In the genomic region with DNA sequence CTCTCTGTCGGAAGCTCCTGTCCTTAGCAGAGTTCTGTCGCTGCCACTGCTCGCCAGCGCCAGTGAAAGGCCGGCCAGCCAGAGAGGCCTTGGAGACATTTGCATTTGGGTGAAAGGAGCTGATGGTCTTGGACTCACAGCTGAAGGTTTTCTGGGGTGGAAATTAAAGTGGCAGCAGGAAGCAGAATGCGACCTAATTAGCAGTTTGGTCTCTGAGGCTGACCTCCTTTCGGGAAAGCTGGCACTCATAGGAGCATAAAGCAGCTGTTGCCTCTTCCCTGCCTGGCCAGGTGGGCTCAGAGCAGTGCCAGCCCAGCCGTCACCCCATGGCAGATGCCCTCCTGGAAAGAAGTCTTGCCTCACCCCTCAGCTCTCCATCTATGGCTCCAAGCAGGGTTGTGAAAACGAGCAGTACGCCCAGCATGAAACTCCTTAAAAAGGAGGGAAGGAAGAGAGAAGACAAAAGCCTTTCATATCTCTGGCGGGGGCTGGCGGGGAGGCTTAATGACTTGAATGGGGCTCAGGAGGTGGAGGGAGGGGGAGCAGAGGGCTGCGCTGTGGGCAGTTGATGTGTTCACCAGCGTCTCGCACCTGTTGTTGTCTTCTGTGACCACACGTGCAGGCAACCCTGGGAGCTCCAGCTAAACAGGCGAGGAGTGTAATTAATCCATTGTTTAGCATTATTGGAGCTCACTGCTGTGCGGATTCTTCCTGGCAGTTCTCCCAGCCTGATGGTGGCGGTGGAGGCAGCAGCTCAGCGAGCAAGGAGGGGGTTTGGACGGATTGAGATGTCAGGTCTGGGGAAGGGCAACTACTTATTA, we compare ENCODE assay signal across 2 cellular contexts.
TF ChIP-seq lines count a peak whose summit lies in the region.

No MANE protein-coding gene starts in this region.

TF ChIP-seq in HEK293T, 16 proteins besides CTCF, POLR2A, EP300 and RAD21 (continued from another document):
- TF ChIP-seq, protein P1, sequence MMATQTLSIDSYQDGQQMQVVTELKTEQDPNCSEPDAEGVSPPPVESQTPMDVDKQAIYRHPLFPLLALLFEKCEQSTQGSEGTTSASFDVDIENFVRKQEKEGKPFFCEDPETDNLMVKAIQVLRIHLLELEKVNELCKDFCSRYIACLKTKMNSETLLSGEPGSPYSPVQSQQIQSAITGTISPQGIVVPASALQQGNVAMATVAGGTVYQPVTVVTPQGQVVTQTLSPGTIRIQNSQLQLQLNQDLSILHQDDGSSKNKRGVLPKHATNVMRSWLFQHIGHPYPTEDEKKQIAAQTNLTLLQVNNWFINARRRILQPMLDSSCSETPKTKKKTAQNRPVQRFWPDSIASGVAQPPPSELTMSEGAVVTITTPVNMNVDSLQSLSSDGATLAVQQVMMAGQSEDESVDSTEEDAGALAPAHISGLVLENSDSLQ (IDR thresholded peaks at IDR 0.05) = no peak

TF ChIP-seq in H1, 55 proteins besides CTCF, POLR2A, EP300 and RAD21 (continued from another document):
- TF ChIP-seq, protein P2, sequence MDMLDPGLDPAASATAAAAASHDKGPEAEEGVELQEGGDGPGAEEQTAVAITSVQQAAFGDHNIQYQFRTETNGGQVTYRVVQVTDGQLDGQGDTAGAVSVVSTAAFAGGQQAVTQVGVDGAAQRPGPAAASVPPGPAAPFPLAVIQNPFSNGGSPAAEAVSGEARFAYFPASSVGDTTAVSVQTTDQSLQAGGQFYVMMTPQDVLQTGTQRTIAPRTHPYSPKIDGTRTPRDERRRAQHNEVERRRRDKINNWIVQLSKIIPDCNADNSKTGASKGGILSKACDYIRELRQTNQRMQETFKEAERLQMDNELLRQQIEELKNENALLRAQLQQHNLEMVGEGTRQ (IDR thresholded peaks at IDR 0.05; ENCODE audit: low read length) = no peak
- TF ChIP-seq TCF12 (IDR thresholded peaks at IDR 0.05; ENCODE audit: low read depth, low read length) (0 out of 2 replicates have a peak, but pooled peaks have one; percentile 60), CTBP2 (IDR thresholded peaks at IDR 0.05; ENCODE audit: borderline replicate concordance, insufficient read depth, insufficient read length, low read length) (peak; percentile 77), KDM1A (IDR thresholded peaks at IDR 0.05; ENCODE audit: borderline replicate concordance, low read length) (no peak), SIX5 (IDR thresholded peaks at IDR 0.05; ENCODE audit: low read depth, low read length) (no peak), CEBPB (IDR thresholded peaks at IDR 0.05; ENCODE audit: low read depth, low read length) (no peak), RFX5 (IDR thresholded peaks at IDR 0.05; ENCODE audit: borderline replicate concordance, low read depth, low read length) (no peak), HDAC6 (IDR thresholded peaks at IDR 0.05; ENCODE audit: low read depth, low read length) (no peak), PHF8 (conservative IDR thresholded peaks at IDR 0.05; ENCODE audit: low read depth, low read length) (no peak), POLR2AphosphoS5 (IDR thresholded peaks at IDR 0.05; ENCODE audit: low read depth, low read length) (0 out of 2 replicates have a peak, but pooled peaks have one; percentile 29), TAF7 (optimal IDR thresholded peaks at IDR 0.05; ENCODE audit: borderline replicate concordance, low read depth, low read length) (no peak), SRF (IDR thresholded peaks at IDR 0.05; ENCODE audit: low read depth, low read length) (peak; percentile 4; the same call in 1 of the 2 replicates), SP1 (IDR thresholded peaks at IDR 0.05; ENCODE audit: low read depth, low read length) (no peak), KDM5A (IDR thresholded peaks at IDR 0.05; ENCODE audit: low read length) (no peak), RXRA (IDR thresholded peaks at IDR 0.05; ENCODE audit: insufficient read depth, low read depth, low read length) (no peak), GTF2F1 (IDR thresholded peaks at IDR 0.05; ENCODE audit: borderline replicate concordance, low read depth, low read length) (no peak), CBX5 (IDR thresholded peaks at IDR 0.05; ENCODE audit: low read depth, low read length) (no peak), POU5F1 (IDR thresholded peaks at IDR 0.05; ENCODE audit: low read depth, low read length) (no peak), NANOG (IDR thresholded peaks at IDR 0.05; ENCODE audit: insufficient read depth, low read depth, low read length, poor library complexity, severe bottlenecking) (peak; percentile 68), EGR1 (IDR thresholded peaks at IDR 0.05; ENCODE audit: borderline replicate concordance, low read depth, low read length) (no peak), RBBP5 (IDR thresholded peaks at IDR 0.05; ENCODE audit: borderline replicate concordance, low read depth, low read length) (no peak), EZH2 (IDR thresholded peaks at IDR 0.05; ENCODE audit: low read depth, low read length, severe bottlenecking) (no peak), SUZ12 (IDR thresholded peaks at IDR 0.05; ENCODE audit: low read length) (no peak), SP2 (IDR thresholded peaks at IDR 0.05; ENCODE audit: low read length) (no peak), ZNF274 (IDR thresholded peaks at IDR 0.05; ENCODE audit: borderline replicate concordance, extremely low read depth, low read length) (no peak), FOSL1 (IDR thresholded peaks at IDR 0.05; ENCODE audit: insufficient read depth, low read depth, low read length) (no peak), TEAD4 (IDR thresholded peaks at IDR 0.05; ENCODE audit: low read depth, low read length) (no peak), CHD2 (IDR thresholded peaks at IDR 0.05; ENCODE audit: low read length) (no peak), MAFK (IDR thresholded peaks at IDR 0.05; ENCODE audit: low read depth, low read length) (no peak), CHD1 (IDR thresholded peaks at IDR 0.05; ENCODE audit: low read depth, low read length) (no peak), RNF2 (IDR thresholded peaks at IDR 0.05; ENCODE audit: borderline replicate concordance, low read depth, low read length, missing control alignments, poor library complexity, severe bottlenecking) (no peak), TBP (IDR thresholded peaks at IDR 0.05; ENCODE audit: low read depth, low read length) (no peak), CBX8 (IDR thresholded peaks at IDR 0.05; ENCODE audit: borderline replicate concordance, low read depth, low read length) (no peak), BCL11A (IDR thresholded peaks at IDR 0.05; ENCODE audit: low read depth in 2 of 2, low read length in 2 of 2) (no peak), SIN3A (conservative IDR thresholded peaks at IDR 0.05 in 1 of 2, IDR thresholded peaks at IDR 0.05 in 1 of 2; ENCODE audit: low read depth in 1 of 2, low read length in 2 of 2) (no peak), BACH1 (IDR thresholded peaks at IDR 0.05; ENCODE audit: low read length) (no peak), SP4 (IDR thresholded peaks at IDR 0.05; ENCODE audit: low read length) (no peak), BRCA1 (IDR thresholded peaks at IDR 0.05; ENCODE audit: low read depth, low read length) (no peak), ASH2L (IDR thresholded peaks at IDR 0.05; ENCODE audit: low read length) (no peak), HDAC2 (IDR thresholded peaks at IDR 0.05; ENCODE audit: borderline replicate concordance in 1 of 2, low read depth in 2 of 2, low read length in 2 of 2) (0 out of 4 replicates have a peak, but pooled peaks of 1 of the 2 experiments have one; percentile 41), KDM4A (IDR thresholded peaks at IDR 0.05; ENCODE audit: low read depth, low read length, severe bottlenecking) (no peak), NRF1 (IDR thresholded peaks at IDR 0.05; ENCODE audit: low read depth, low read length) (no peak)
- TF ChIP-seq, protein P3, sequence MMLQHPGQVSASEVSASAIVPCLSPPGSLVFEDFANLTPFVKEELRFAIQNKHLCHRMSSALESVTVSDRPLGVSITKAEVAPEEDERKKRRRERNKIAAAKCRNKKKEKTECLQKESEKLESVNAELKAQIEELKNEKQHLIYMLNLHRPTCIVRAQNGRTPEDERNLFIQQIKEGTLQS (IDR thresholded peaks at IDR 0.05; ENCODE audit: insufficient read depth, low read depth, low read length) = no peak
- TF ChIP-seq, protein P4, sequence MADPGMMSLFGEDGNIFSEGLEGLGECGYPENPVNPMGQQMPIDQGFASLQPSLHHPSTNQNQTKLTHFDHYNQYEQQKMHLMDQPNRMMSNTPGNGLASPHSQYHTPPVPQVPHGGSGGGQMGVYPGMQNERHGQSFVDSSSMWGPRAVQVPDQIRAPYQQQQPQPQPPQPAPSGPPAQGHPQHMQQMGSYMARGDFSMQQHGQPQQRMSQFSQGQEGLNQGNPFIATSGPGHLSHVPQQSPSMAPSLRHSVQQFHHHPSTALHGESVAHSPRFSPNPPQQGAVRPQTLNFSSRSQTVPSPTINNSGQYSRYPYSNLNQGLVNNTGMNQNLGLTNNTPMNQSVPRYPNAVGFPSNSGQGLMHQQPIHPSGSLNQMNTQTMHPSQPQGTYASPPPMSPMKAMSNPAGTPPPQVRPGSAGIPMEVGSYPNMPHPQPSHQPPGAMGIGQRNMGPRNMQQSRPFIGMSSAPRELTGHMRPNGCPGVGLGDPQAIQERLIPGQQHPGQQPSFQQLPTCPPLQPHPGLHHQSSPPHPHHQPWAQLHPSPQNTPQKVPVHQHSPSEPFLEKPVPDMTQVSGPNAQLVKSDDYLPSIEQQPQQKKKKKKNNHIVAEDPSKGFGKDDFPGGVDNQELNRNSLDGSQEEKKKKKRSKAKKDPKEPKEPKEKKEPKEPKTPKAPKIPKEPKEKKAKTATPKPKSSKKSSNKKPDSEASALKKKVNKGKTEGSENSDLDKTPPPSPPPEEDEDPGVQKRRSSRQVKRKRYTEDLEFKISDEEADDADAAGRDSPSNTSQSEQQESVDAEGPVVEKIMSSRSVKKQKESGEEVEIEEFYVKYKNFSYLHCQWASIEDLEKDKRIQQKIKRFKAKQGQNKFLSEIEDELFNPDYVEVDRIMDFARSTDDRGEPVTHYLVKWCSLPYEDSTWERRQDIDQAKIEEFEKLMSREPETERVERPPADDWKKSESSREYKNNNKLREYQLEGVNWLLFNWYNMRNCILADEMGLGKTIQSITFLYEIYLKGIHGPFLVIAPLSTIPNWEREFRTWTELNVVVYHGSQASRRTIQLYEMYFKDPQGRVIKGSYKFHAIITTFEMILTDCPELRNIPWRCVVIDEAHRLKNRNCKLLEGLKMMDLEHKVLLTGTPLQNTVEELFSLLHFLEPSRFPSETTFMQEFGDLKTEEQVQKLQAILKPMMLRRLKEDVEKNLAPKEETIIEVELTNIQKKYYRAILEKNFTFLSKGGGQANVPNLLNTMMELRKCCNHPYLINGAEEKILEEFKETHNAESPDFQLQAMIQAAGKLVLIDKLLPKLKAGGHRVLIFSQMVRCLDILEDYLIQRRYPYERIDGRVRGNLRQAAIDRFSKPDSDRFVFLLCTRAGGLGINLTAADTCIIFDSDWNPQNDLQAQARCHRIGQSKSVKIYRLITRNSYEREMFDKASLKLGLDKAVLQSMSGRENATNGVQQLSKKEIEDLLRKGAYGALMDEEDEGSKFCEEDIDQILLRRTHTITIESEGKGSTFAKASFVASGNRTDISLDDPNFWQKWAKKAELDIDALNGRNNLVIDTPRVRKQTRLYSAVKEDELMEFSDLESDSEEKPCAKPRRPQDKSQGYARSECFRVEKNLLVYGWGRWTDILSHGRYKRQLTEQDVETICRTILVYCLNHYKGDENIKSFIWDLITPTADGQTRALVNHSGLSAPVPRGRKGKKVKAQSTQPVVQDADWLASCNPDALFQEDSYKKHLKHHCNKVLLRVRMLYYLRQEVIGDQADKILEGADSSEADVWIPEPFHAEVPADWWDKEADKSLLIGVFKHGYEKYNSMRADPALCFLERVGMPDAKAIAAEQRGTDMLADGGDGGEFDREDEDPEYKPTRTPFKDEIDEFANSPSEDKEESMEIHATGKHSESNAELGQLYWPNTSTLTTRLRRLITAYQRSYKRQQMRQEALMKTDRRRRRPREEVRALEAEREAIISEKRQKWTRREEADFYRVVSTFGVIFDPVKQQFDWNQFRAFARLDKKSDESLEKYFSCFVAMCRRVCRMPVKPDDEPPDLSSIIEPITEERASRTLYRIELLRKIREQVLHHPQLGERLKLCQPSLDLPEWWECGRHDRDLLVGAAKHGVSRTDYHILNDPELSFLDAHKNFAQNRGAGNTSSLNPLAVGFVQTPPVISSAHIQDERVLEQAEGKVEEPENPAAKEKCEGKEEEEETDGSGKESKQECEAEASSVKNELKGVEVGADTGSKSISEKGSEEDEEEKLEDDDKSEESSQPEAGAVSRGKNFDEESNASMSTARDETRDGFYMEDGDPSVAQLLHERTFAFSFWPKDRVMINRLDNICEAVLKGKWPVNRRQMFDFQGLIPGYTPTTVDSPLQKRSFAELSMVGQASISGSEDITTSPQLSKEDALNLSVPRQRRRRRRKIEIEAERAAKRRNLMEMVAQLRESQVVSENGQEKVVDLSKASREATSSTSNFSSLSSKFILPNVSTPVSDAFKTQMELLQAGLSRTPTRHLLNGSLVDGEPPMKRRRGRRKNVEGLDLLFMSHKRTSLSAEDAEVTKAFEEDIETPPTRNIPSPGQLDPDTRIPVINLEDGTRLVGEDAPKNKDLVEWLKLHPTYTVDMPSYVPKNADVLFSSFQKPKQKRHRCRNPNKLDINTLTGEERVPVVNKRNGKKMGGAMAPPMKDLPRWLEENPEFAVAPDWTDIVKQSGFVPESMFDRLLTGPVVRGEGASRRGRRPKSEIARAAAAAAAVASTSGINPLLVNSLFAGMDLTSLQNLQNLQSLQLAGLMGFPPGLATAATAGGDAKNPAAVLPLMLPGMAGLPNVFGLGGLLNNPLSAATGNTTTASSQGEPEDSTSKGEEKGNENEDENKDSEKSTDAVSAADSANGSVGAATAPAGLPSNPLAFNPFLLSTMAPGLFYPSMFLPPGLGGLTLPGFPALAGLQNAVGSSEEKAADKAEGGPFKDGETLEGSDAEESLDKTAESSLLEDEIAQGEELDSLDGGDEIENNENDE (IDR thresholded peaks at IDR 0.05; ENCODE audit: insufficient replicate concordance, low read length) = no peak
- TF ChIP-seq, protein P5, sequence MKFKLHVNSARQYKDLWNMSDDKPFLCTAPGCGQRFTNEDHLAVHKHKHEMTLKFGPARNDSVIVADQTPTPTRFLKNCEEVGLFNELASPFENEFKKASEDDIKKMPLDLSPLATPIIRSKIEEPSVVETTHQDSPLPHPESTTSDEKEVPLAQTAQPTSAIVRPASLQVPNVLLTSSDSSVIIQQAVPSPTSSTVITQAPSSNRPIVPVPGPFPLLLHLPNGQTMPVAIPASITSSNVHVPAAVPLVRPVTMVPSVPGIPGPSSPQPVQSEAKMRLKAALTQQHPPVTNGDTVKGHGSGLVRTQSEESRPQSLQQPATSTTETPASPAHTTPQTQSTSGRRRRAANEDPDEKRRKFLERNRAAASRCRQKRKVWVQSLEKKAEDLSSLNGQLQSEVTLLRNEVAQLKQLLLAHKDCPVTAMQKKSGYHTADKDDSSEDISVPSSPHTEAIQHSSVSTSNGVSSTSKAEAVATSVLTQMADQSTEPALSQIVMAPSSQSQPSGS (IDR thresholded peaks at IDR 0.05; ENCODE audit: low read length) = no peak
- TF ChIP-seq, protein P6, sequence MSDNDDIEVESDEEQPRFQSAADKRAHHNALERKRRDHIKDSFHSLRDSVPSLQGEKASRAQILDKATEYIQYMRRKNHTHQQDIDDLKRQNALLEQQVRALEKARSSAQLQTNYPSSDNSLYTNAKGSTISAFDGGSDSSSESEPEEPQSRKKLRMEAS (IDR thresholded peaks at IDR 0.05) = peak; percentile 83
